In the genomic region with DNA sequence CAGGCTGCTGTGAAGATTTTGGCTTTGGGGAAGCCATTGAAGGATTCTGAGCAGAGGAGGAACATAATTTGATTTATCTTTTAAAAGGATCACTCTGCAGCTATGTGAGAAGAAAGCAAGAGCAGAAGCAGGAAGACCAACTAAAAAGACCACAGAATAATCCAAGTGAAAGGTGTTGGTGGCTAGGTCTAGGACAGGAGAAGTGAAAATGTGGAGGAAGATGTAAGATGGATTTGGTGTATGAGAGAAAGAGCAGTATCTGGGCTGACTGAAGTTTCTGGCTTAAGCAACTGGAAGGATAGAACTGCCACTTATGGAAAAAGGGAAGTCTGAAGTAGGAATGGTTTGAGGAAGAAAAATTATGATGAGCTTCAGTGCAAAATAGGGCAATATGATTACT, we compare ENCODE assay signal across 10 cellular contexts.
DNase-seq lines count a peak whose midpoint lies in the region; ATAC-seq and TF ChIP-seq lines count a peak whose summit lies in the region.
"Had no signal": no experiment of that assay in that cellular context is flagged by ENCODE, and none has a peak within 500 bp of the region (broad histone marks: within the 10 kb centered on the region; RNA-seq: fewer than 3 reads in every experiment).

No MANE protein-coding gene starts in this region.

- CTCF ChIA-PET in WTC11 (lab: Charles Lee) = no interaction called here

- TF ChIP-seq CTCF in WTC11 (IDR thresholded peaks at IDR 0.05) = no peak

- H3K27me3 Mint-ChIP-seq in activated CD4-positive, alpha-beta T cell treated with anti-CD3 and anti-CD28 coated beads, Interleukin-2, amount 10 ng/mL, durations not matched to agents 24 days and 14 days = no peaks in the 10 kb centered on the region
- H3K27me3 Mint-ChIP-seq in WTC11 (ENCODE audit: low read depth) = no peaks in the 10 kb centered on the region
- no peaks in the 10 kb centered on the region for H3K27me3 Mint-ChIP-seq in stimulated activated memory B cell treated with anti-CD40 and anti-IgM and Interleukin-4, amounts not matched to agents 10 μg/mL and 1 μg/mL and 100 μg/mL, for 72 hours

- intact Hi-C loops in activated CD4-positive, alpha-beta T cell treated with anti-CD3 and anti-CD28 coated beads, Interleukin-2, amount 10 ng/mL, durations not matched to agents 24 days and 14 days (cut with micrococcal nuclease) = loop anchor here (1.0 to 2.0 kb wide), 5 partner anchors 39 to 126 kb away; a partner anchor contains a TSS

- POLR2A ChIA-PET in WTC11 (lab: Charles Lee) = no interaction called here

- peaks cover 6% of the 10 kb centered on the region for H3K36me3 Mint-ChIP-seq in activated CD4-positive, alpha-beta T cell treated with anti-CD3 and anti-CD28 coated beads, Interleukin-2, amount 10 ng/mL, durations not matched to agents 24 days and 14 days (ENCODE audit: low read depth)
- no peaks in the 10 kb centered on the region for H3K36me3 Mint-ChIP-seq in WTC11
- H3K36me3 Mint-ChIP-seq in stimulated activated memory B cell treated with anti-CD40 and anti-IgM and Interleukin-4, amounts not matched to agents 10 μg/mL and 1 μg/mL and 100 μg/mL, for 72 hours = no peaks in the 10 kb centered on the region

- ATAC-seq in HG02852 (IDR thresholded peaks at IDR 0.05; ENCODE audit: unreplicated experiment) = peak; percentile 19
- ATAC-seq in WTC11 = no peak
- ATAC-seq in stimulated activated memory B cell treated with anti-CD40 and anti-IgM and Interleukin-4, amounts not matched to agents 10 μg/mL and 1 μg/mL and 100 μg/mL, for 72 hours = peak; percentile 47

- H3K9me3 Mint-ChIP-seq in activated CD4-positive, alpha-beta T cell treated with anti-CD3 and anti-CD28 coated beads, Interleukin-2, amount 10 ng/mL, durations not matched to agents 24 days and 14 days = peaks cover 3% of the 10 kb centered on the region
- H3K9me3 Mint-ChIP-seq in WTC11 = no peaks in the 10 kb centered on the region
- H3K9me3 Mint-ChIP-seq in stimulated activated memory B cell treated with anti-CD40 and anti-IgM and Interleukin-4, amounts not matched to agents 10 μg/mL and 1 μg/mL and 100 μg/mL, for 72 hours = no peaks in the 10 kb centered on the region

- in situ Hi-C loops in ACHN (cut with HindIII; ENCODE audit: low pct_ligation_motif_present, low pct_unique_long_range_greater_than_20kb, low sequenced_read_pairs) = no loop called here

- H3K4me3 Mint-ChIP-seq in activated CD4-positive, alpha-beta T cell treated with anti-CD3 and anti-CD28 coated beads, Interleukin-2, amount 10 ng/mL, durations not matched to agents 24 days and 14 days = peak overlapping the region; percentile 68
- no peak overlapping the region for H3K4me3 Mint-ChIP-seq in WTC11
- H3K4me3 Mint-ChIP-seq in stimulated activated memory B cell treated with anti-CD40 and anti-IgM and Interleukin-4, amounts not matched to agents 10 μg/mL and 1 μg/mL and 100 μg/mL, for 72 hours = peak overlapping the region; percentile 48

- DNase-seq in activated CD4-positive, alpha-beta T cell treated with anti-CD3 and anti-CD28 coated beads, Interleukin-2, amount 10 ng/mL, durations not matched to agents 24 days and 14 days = no peak
- no peak for DNase-seq in activated CD4-positive, alpha-beta T cell treated with anti-CD3 and anti-CD28 coated beads, Interleukin-2, amount 50 U/mL, for 4 hours
- DNase-seq in WTC11 (ENCODE audit: low spot score) (no peak), AG08396 (ENCODE audit: low spot score) (no peak), COLO668 (lab: John Stamatoyannopoulos, UW; ENCODE audit: unreplicated experiment) (no peak), ACHN (no peak)
- DNase-seq: heart left ventricle, SW 1271 had no signal

- H3K4me1 Mint-ChIP-seq in activated CD4-positive, alpha-beta T cell treated with anti-CD3 and anti-CD28 coated beads, Interleukin-2, amount 10 ng/mL, durations not matched to agents 24 days and 14 days = peaks cover 29% of the 10 kb centered on the region
- H3K4me1 Mint-ChIP-seq in WTC11 = peaks cover 3% of the 10 kb centered on the region
- peaks cover 42% of the 10 kb centered on the region for H3K4me1 Mint-ChIP-seq in stimulated activated memory B cell treated with anti-CD40 and anti-IgM and Interleukin-4, amounts not matched to agents 10 μg/mL and 1 μg/mL and 100 μg/mL, for 72 hours

- H3K27ac Mint-ChIP-seq in activated CD4-positive, alpha-beta T cell treated with anti-CD3 and anti-CD28 coated beads, Interleukin-2, amount 10 ng/mL, durations not matched to agents 24 days and 14 days = peak overlapping the region; percentile 84
- peak overlapping the region; percentile 11; the same call in 1 of the 2 replicates for H3K27ac Mint-ChIP-seq in WTC11
- peak overlapping the region; percentile 92 for H3K27ac Mint-ChIP-seq in stimulated activated memory B cell treated with anti-CD40 and anti-IgM and Interleukin-4, amounts not matched to agents 10 μg/mL and 1 μg/mL and 100 μg/mL, for 72 hours

TF ChIP-seq in WTC11, 78 proteins besides CTCF, POLR2A, EP300 and RAD21:
- TF ChIP-seq, protein P1, sequence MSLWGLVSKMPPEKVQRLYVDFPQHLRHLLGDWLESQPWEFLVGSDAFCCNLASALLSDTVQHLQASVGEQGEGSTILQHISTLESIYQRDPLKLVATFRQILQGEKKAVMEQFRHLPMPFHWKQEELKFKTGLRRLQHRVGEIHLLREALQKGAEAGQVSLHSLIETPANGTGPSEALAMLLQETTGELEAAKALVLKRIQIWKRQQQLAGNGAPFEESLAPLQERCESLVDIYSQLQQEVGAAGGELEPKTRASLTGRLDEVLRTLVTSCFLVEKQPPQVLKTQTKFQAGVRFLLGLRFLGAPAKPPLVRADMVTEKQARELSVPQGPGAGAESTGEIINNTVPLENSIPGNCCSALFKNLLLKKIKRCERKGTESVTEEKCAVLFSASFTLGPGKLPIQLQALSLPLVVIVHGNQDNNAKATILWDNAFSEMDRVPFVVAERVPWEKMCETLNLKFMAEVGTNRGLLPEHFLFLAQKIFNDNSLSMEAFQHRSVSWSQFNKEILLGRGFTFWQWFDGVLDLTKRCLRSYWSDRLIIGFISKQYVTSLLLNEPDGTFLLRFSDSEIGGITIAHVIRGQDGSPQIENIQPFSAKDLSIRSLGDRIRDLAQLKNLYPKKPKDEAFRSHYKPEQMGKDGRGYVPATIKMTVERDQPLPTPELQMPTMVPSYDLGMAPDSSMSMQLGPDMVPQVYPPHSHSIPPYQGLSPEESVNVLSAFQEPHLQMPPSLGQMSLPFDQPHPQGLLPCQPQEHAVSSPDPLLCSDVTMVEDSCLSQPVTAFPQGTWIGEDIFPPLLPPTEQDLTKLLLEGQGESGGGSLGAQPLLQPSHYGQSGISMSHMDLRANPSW (CRISPR knock-in tag; conservative IDR thresholded peaks at IDR 0.05; ENCODE audit: low read depth) = no peak
- no peak for TF ChIP-seq ZNF396 (CRISPR knock-in tag; IDR thresholded peaks at IDR 0.05; ENCODE audit: borderline replicate concordance)

Comparison
In these comparisons a context has a peak if more than half of its experiments do, and no peak if none do; other contexts are left out.
1. H3K27ac Mint-ChIP-seq: peak in every context shown above with its lines; median percentile 92 in stimulated activated memory B cell treated with anti-CD40 and anti-IgM and Interleukin-4, amounts not matched to agents 10 μg/mL and 1 μg/mL and 100 μg/mL, for 72 hours; 84 in activated CD4-positive, alpha-beta T cell treated with anti-CD3 and anti-CD28 coated beads, Interleukin-2, amount 10 ng/mL, durations not matched to agents 24 days and 14 days; 11 in WTC11.